Comparison of ENCODE assay signal across 8 cellular contexts in genomic region chr10:110610308-110610774, GRCh38. TPM values are rescaled to one million over a fixed set of nuclear protein-coding genes. Genes with fewer than 3 reads are reported as not detected.
DNase-seq lines count a peak whose midpoint lies in the region; ATAC-seq and TF ChIP-seq lines count a peak whose summit lies in the region.

No MANE protein-coding gene starts in this region.

- WGBS in right cardiac atrium = 20% methylated on average over 3 of the region's 3 CpGs

- H3K27ac ChIP-seq in SJCRH30 (no peak overlapping the region), ascending aorta (peak overlapping the region in 1 of 2 donors; percentile 40), right cardiac atrium (ENCODE audit: low read length) (no peak overlapping the region)

- intact Hi-C loops in ascending aorta (cut with DNase I) (loop anchor here (2.0 to 5.0 kb wide), 4 partner anchors 62 to 282 kb away; no protein-coding TSS in a partner anchor), right cardiac atrium (cut with DNase I) (loop anchor here in 2 of 4 donors (5.0 to 10.0 kb wide), 2 partner anchors 72 to 284 kb away; no protein-coding TSS in a partner anchor)

- DNase-seq in stimulated activated CD4-positive, alpha-beta T cell treated with anti-CD3 and anti-CD28 coated beads, Interleukin-12 subunit alpha, Interleukin-12 subunit beta, amount 100 ng/mL, for 24 hours (ENCODE audit: low read depth in 2 of 2) = peak; percentile 12 to 29
- DNase-seq in stimulated activated CD4-positive, alpha-beta T cell treated with anti-CD3 and anti-CD28 coated beads, Interleukin-12 subunit alpha, Interleukin-12 subunit beta, amount 100 ng/mL, for 4 hours = no peak
- DNase-seq in M059J (ENCODE audit: low read depth) (peak; percentile 56), SJCRH30 (peak; percentile 49 to 86), ascending aorta (ENCODE audit: low spot score in 2 of 2) (no peak), right cardiac atrium (no peak), retinal pigment epithelial cell (ENCODE audit: low read depth) (no peak)

- H3K4me1 ChIP-seq in SJCRH30 = peaks cover 13% of the 10 kb centered on the region
- no peaks in the 10 kb centered on the region for H3K4me1 ChIP-seq in ascending aorta
- no peaks in the 10 kb centered on the region for H3K4me1 ChIP-seq in right cardiac atrium (ENCODE audit: control insufficient read depth, insufficient read depth, low read length)

- H3K36me3 ChIP-seq in SJCRH30 (peaks cover 6% of the 10 kb centered on the region), ascending aorta (peaks cover under 1 to 6% of the 10 kb centered on the region in 2 donors)

- TF ChIP-seq CTCF in ascending aorta (IDR thresholded peaks at IDR 0.05) (peak; percentile 65 to 88 (median 76)), retinal pigment epithelial cell (conservative IDR thresholded peaks at IDR 0.05; ENCODE audit: low read depth, low read length) (peak; percentile 82)

- H3K9me3 ChIP-seq in SJCRH30 (replicated peaks) = no peaks in the 10 kb centered on the region
- no peaks in the 10 kb centered on the region for H3K9me3 ChIP-seq in ascending aorta
- H3K9me3 ChIP-seq in right cardiac atrium (ENCODE audit: control insufficient read depth, low read length) = no peaks in the 10 kb centered on the region

- H3K4me3 ChIP-seq in SJCRH30 = no peak overlapping the region
- no peak overlapping the region for H3K4me3 ChIP-seq in ascending aorta
- no peak overlapping the region for H3K4me3 ChIP-seq in right cardiac atrium (ENCODE audit: low read length)
- H3K4me3 ChIP-seq in retinal pigment epithelial cell (ENCODE audit: low read length) = no peak overlapping the region

- H3K27me3 ChIP-seq in SJCRH30 (no peaks in the 10 kb centered on the region), ascending aorta (no peaks in the 10 kb centered on the region), right cardiac atrium (ENCODE audit: control insufficient read depth, insufficient read depth) (no peaks in the 10 kb centered on the region)

- ATAC-seq in right cardiac atrium = peak; percentile 40 to 46
- ATAC-seq in GM18907 (IDR thresholded peaks at IDR 0.05; ENCODE audit: unreplicated experiment) = no peak

RNA-seq across cellular contexts. Expression of gene RBM20, which starts 33.8 kb away (rescaled TPM):
- total RNA-seq in M059J (2014; rRNA removed; shearing (Covaris generic)) = 0.02 and 1.8 TPM in 2 replicates
- total RNA-seq in SJCRH30 (2014; rRNA removed; shearing (Covaris generic)) = 11.1 and 12.4 TPM in 2 replicates
- 4.8 TPM for total RNA-seq in ascending aorta
- total RNA-seq in right cardiac atrium = 10 to 100 TPM; 51.5 to 92.0 (median 74.2) TPM
- polyA plus RNA-seq in right cardiac atrium = 34.3 TPM

RNA-seq across cellular contexts. Expression of gene SMC3, which starts 42.8 kb away (rescaled TPM):
- total RNA-seq in M059J (2014; rRNA removed; shearing (Covaris generic)) = 30.1 and 39.3 TPM in 2 replicates
- 96.8 and 107 TPM in 2 replicates for total RNA-seq in SJCRH30 (2014; rRNA removed; shearing (Covaris generic))
- total RNA-seq in ascending aorta = 14.8 TPM
- 10 to 100 TPM; 22.0 to 26.0 (median 24.0) TPM for total RNA-seq in right cardiac atrium
- 17.2 TPM for polyA plus RNA-seq in right cardiac atrium

Comparison
In these comparisons a context has a peak if more than half of its experiments do, and no peak if none do; other contexts are left out.
1. DNase-seq: peak in stimulated activated CD4-positive, alpha-beta T cell treated with anti-CD3 and anti-CD28 coated beads, Interleukin-12 subunit alpha, Interleukin-12 subunit beta, amount 100 ng/mL, for 24 hours (2 of 2), M059J (single experiment) and SJCRH30 (2 of 2); none in stimulated activated CD4-positive, alpha-beta T cell treated with anti-CD3 and anti-CD28 coated beads, Interleukin-12 subunit alpha, Interleukin-12 subunit beta, amount 100 ng/mL, for 4 hours (single experiment), ascending aorta (0 of 2), right cardiac atrium (0 of 3) and retinal pigment epithelial cell (single experiment).